In genomic region chr7:76281006-76281705, GRCh38 we compare ENCODE assay signal across 1 cellular context.
TF ChIP-seq lines count a peak whose summit lies in the region.

No MANE protein-coding gene starts in this region.

TF ChIP-seq in K562, 482 proteins besides CTCF, POLR2A, EP300 and RAD21 (continued from another document and continues in another):
- TF ChIP-seq FOXA1 (IDR thresholded peaks at IDR 0.05; ENCODE audit: borderline replicate concordance) (no peak), SMARCA4 (IDR thresholded peaks at IDR 0.05) (peak; percentile 38; the same call in 1 of the 2 replicates), CXXC5 (CRISPR knock-in tag; IDR thresholded peaks at IDR 0.05) (peak; percentile 51), HDAC6 (IDR thresholded peaks at IDR 0.05; ENCODE audit: low read depth, low read length) (no peak), CHCHD3 (CRISPR knock-in tag; IDR thresholded peaks at IDR 0.05) (no peak), HLTF (IDR thresholded peaks at IDR 0.05) (peak; percentile 88; the same call in 1 of the 2 replicates), STAT6 (CRISPR knock-in tag; IDR thresholded peaks at IDR 0.05) (no peak), MTA1 (IDR thresholded peaks at IDR 0.05; ENCODE audit: borderline replicate concordance) (peak; percentile 87), ZNF436 (CRISPR knock-in tag; IDR thresholded peaks at IDR 0.05) (no peak), SMAD1 (IDR thresholded peaks at IDR 0.05; ENCODE audit: low read depth, low read length, partially characterized antibody) (no peak), ZNF395 (CRISPR knock-in tag; IDR thresholded peaks at IDR 0.05) (no peak), CREBBP (IDR thresholded peaks at IDR 0.05; ENCODE audit: low read depth, low read length) (no peak), AFF1 (IDR thresholded peaks at IDR 0.05; ENCODE audit: low read depth in 1 of 2, partially characterized antibody in 2 of 2) (peak in 1 of 2 experiments; percentile 19), SMARCC2 (IDR thresholded peaks at IDR 0.05; ENCODE audit: low read depth) (no peak), MIER1 (IDR thresholded peaks at IDR 0.05; ENCODE audit: low read depth) (peak; percentile 84), HBP1 (CRISPR knock-in tag; IDR thresholded peaks at IDR 0.05) (peak; percentile 83; the same call in 1 of the 2 replicates), DDX20 (tag; IDR thresholded peaks at IDR 0.05; ENCODE audit: low read depth) (no peak), ZKSCAN3 (CRISPR knock-in tag; IDR thresholded peaks at IDR 0.05) (no peak), CBX8 (IDR thresholded peaks at IDR 0.05; ENCODE audit: borderline replicate concordance, extremely low read depth, low read depth, low read length, poor library complexity, severe bottlenecking) (no peak), ESRRA (IDR thresholded peaks at IDR 0.05; ENCODE audit: borderline replicate concordance, low read depth) (no peak), SMARCE1 (IDR thresholded peaks at IDR 0.05) (peak; percentile 69; the same call in 1 of the 2 replicates), NFIX (CRISPR knock-in tag; IDR thresholded peaks at IDR 0.05; ENCODE audit: low read depth) (no peak), HDGF (IDR thresholded peaks at IDR 0.05) (0 out of 2 replicates have a peak, but pooled peaks have one; percentile 24), EGR1 (conservative IDR thresholded peaks at IDR 0.05) (peak; percentile 71), NCOA1 (IDR thresholded peaks at IDR 0.05; ENCODE audit: low read depth) (no peak), ASH1L (IDR thresholded peaks at IDR 0.05; ENCODE audit: borderline replicate concordance, low read depth, partially characterized antibody) (peak; percentile 67), ZNF354B (CRISPR knock-in tag; IDR thresholded peaks at IDR 0.05) (no peak), MGA (IDR thresholded peaks at IDR 0.05) (no peak), ZNF316 (IDR thresholded peaks at IDR 0.05) (peak; percentile 3; the same call in 1 of the 2 replicates), ZC3H11A (IDR thresholded peaks at IDR 0.05; ENCODE audit: low read depth, low read length) (no peak), OTX1 (CRISPR knock-in tag; IDR thresholded peaks at IDR 0.05) (peak; percentile 90), ZC3H4 (CRISPR knock-in tag; IDR thresholded peaks at IDR 0.05; ENCODE audit: borderline replicate concordance) (no peak), AFF4 (CRISPR knock-in tag; IDR thresholded peaks at IDR 0.05) (0 out of 2 replicates have a peak, but pooled peaks have one; percentile 34), SAFB (IDR thresholded peaks at IDR 0.05; ENCODE audit: borderline replicate concordance, low read depth, low read length) (peak; percentile 15; the same call in 1 of the 2 replicates)
